Comparison of ENCODE assay signal across 39 cellular contexts in genomic region chr22:48305726-48306235, GRCh38.
"Had no signal": no experiment of that assay in that cellular context is flagged by ENCODE, and none has a peak within 500 bp of the region (broad histone marks: within the 10 kb centered on the region; RNA-seq: fewer than 3 reads in every experiment).

No MANE protein-coding gene starts in this region.

- H3K9me3 ChIP-seq: adrenal gland, body of pancreas, MG63 had no signal

- H3K27me3 Mint-ChIP-seq: activated CD4-positive, alpha-beta memory T cell treated with anti-CD3 and anti-CD28 coated beads, Interleukin-2, amount 10 ng/mL, durations not matched to agents 7 days and 5 days; activated naive CD8-positive, alpha-beta T cell treated with anti-CD3 and anti-CD28 coated beads, Interleukin-2, amount 10 ng/mL, durations not matched to agents 7 days and 5 days had no signal

- H3K36me3 Mint-ChIP-seq: activated naive CD8-positive, alpha-beta T cell treated with anti-CD3 and anti-CD28 coated beads, Interleukin-2, amount 10 ng/mL, durations not matched to agents 7 days and 5 days had no signal

- FAIRE-seq: astrocyte, RCC 7860 had no signal

- H3K4me2 ChIP-seq: PC-9 had no signal

- H3K27ac Mint-ChIP-seq: activated CD4-positive, alpha-beta memory T cell treated with anti-CD3 and anti-CD28 coated beads, Interleukin-2, amount 10 ng/mL, durations not matched to agents 7 days and 5 days; activated naive CD8-positive, alpha-beta T cell treated with anti-CD3 and anti-CD28 coated beads, Interleukin-2, amount 10 ng/mL, durations not matched to agents 7 days and 5 days; activated T-cell treated with anti-CD3 and anti-CD28 coated beads, Interleukin-2, amount 50 U/mL, for 72 hours; activated T-helper 17 cell treated with anti-CD3 and anti-CD28 coated beads, Interleukin-2, amount 50 U/mL, for 72 hours had no signal

- H3K36me3 ChIP-seq: adrenal gland, breast epithelium, MG63, WERI-Rb-1 had no signal

- H3K9me3 Mint-ChIP-seq: activated CD4-positive, alpha-beta memory T cell treated with anti-CD3 and anti-CD28 coated beads, Interleukin-2, amount 10 ng/mL, durations not matched to agents 7 days and 5 days; activated naive CD8-positive, alpha-beta T cell treated with anti-CD3 and anti-CD28 coated beads, Interleukin-2, amount 10 ng/mL, durations not matched to agents 7 days and 5 days; activated T-cell treated with anti-CD3 and anti-CD28 coated beads, Interleukin-2, amount 50 U/mL, for 72 hours had no signal

- H3K4me3 ChIP-seq: adrenal gland, body of pancreas, breast epithelium, MG63, PC-9 had no signal

- H3K4me3 Mint-ChIP-seq: activated CD4-positive, alpha-beta memory T cell treated with anti-CD3 and anti-CD28 coated beads, Interleukin-2, amount 10 ng/mL, durations not matched to agents 7 days and 5 days; activated naive CD8-positive, alpha-beta T cell treated with anti-CD3 and anti-CD28 coated beads, Interleukin-2, amount 10 ng/mL, durations not matched to agents 7 days and 5 days; activated T-cell treated with anti-CD3 and anti-CD28 coated beads, Interleukin-2, amount 50 U/mL, for 72 hours; activated T-helper 17 cell treated with anti-CD3 and anti-CD28 coated beads, Interleukin-2, amount 50 U/mL, for 72 hours had no signal

- H3K4me1 ChIP-seq: adrenal gland, body of pancreas, breast epithelium had no signal

- ATAC-seq: activated T-cell treated with anti-CD3 and anti-CD28 coated beads, Interleukin-2, amount 50 U/mL, for 72 hours; activated T-helper 17 cell treated with anti-CD3 and anti-CD28 coated beads, Interleukin-2, amount 50 U/mL, for 72 hours; body of pancreas had no signal

- H3K27me3 ChIP-seq: adrenal gland, body of pancreas, MG63 had no signal

- H3K4me1 Mint-ChIP-seq: activated CD4-positive, alpha-beta memory T cell treated with anti-CD3 and anti-CD28 coated beads, Interleukin-2, amount 10 ng/mL, durations not matched to agents 7 days and 5 days; activated naive CD8-positive, alpha-beta T cell treated with anti-CD3 and anti-CD28 coated beads, Interleukin-2, amount 10 ng/mL, durations not matched to agents 7 days and 5 days; activated T-helper 17 cell treated with anti-CD3 and anti-CD28 coated beads, Interleukin-2, amount 50 U/mL, for 72 hours had no signal

- H2AFZ ChIP-seq: PC-9 had no signal

- DNase-seq: activated CD4-positive, alpha-beta memory T cell treated with anti-CD3 and anti-CD28 coated beads, Interleukin-2, amount 10 ng/mL, durations not matched to agents 7 days and 5 days; activated CD4-positive, alpha-beta T cell treated with anti-CD3 and anti-CD28 coated beads for 1 hour; activated CD4-positive, alpha-beta T cell treated with anti-CD3 and anti-CD28 coated beads for 48 hours; activated CD4-positive, CD25-positive, alpha-beta regulatory T cell; activated effector memory CD4-positive, alpha-beta T cell treated with anti-CD3 and anti-CD28 coated beads, Interleukin-2, amount 50 U/mL, for 16 hours; activated naive CD4-positive, alpha-beta T cell; activated naive CD4-positive, alpha-beta T cell treated with anti-CD3 and anti-CD28 coated beads, Interleukin-2, amount 50 U/mL, for 16 hours; activated naive CD8-positive, alpha-beta T cell treated with anti-CD3 and anti-CD28 coated beads, Interleukin-2, amount 10 ng/mL, durations not matched to agents 7 days and 5 days; activated T-cell treated with anti-CD3 and anti-CD28 coated beads, Interleukin-2, amount 50 U/mL, for 1 hour; activated T-cell treated with anti-CD3 and anti-CD28 coated beads, Interleukin-2, amount 50 U/mL, for 72 hours; adrenal gland; body of pancreas; caudate nucleus; cerebellar nuclear complex; Kasumi-1; KG1; MG63; NCI-H1048; NCI-H1105 treated with DMSO at 0.1 percent for 48 hours; NCI-H1436; NCI-H1694; NCI-H1930; NCI-H2081 treated with DMSO at 0.1 percent for 48 hours; NCI-H510A; NCI-H526; NCI-H748 treated with DMSO at 0.1 percent for 48 hours; NK-92 treated with Interleukin-12 subunit alpha and Interleukin-12 subunit beta, amount 100 ng/mL, for 24 hours; PC-9; Right ventricle myocardium superior; SW 1271; T-helper 1 cell; T-helper 2 cell; T-helper 9 cell; WERI-Rb-1 had no signal

- H3K27ac ChIP-seq: adrenal gland, body of pancreas, breast epithelium, PC-9, RWPE1, WERI-Rb-1 had no signal
